9 cellular contexts compared by ENCODE assay signal in the genomic region with DNA sequence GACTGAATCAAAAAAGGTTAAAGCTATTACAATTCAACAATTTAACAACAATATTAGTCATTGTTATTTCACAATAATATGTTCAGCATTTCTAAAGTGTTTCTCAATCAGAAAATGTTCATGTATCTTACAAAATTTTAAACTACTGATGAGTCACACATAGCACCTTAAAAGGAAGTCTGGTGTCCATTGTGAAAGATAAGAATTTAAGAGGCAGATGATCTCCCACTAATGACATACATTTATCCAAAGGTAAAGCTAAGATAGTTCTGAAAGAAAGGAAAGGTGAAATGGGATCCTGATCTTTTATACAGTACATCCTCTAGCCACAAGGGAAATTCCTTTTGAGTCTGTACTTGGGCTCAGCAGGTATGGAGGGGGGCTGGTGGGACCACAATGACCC.
DNase-seq lines count a peak whose midpoint lies in the region; ATAC-seq, FAIRE-seq and TF ChIP-seq lines count a peak whose summit lies in the region.
"Had no signal": no experiment of that assay in that cellular context is flagged by ENCODE, and none has a peak within 500 bp of the region (broad histone marks: within the 10 kb centered on the region; RNA-seq: fewer than 3 reads in every experiment).

No MANE protein-coding gene starts in this region.

- H3K27ac Mint-ChIP-seq in activated naive CD4-positive, alpha-beta T cell treated with anti-CD3 and anti-CD28 coated beads for 36 hours: peak overlapping the region; percentile 44
- H3K27ac Mint-ChIP-seq in astrocyte (ENCODE audit: unreplicated experiment): no peak overlapping the region
- no peak overlapping the region for H3K27ac Mint-ChIP-seq in activated CD8-positive, alpha-beta T cell treated with anti-CD3 and anti-CD28 coated beads for 36 hours
- H3K27ac Mint-ChIP-seq: activated T-helper 1 cell treated with anti-CD3 and anti-CD28 coated beads, Interleukin-12 subunit alpha, Interleukin-12 subunit beta, Interleukin-2, Interleukin-4 antibody, amounts not matched to agents 30 ng/mL and 10 ng/mL and 1 ng/mL, durations not matched to agents 14 hours and 24 hours and 36 hours had no signal

- intact Hi-C loops in activated naive CD4-positive, alpha-beta T cell treated with anti-CD3 and anti-CD28 coated beads for 36 hours (cut with micrococcal nuclease): no loop called here
- intact Hi-C loops in left lung (cut with DNase I): no loop called here
- intact Hi-C loops in activated CD8-positive, alpha-beta T cell treated with anti-CD3 and anti-CD28 coated beads for 36 hours (cut with micrococcal nuclease): no loop called here

- H3K4me1 ChIP-seq in astrocyte (ENCODE audit: insufficient read depth, low read length) (peaks cover 36% of the 10 kb centered on the region), left lung (peaks cover 24 to 85% of the 10 kb centered on the region in 2 donors), urinary bladder (ENCODE audit: insufficient read depth) (peaks cover 1% of the 10 kb centered on the region), neuronal stem cell (ENCODE audit: control insufficient read depth in 2 of 2, insufficient read depth in 1 of 2, low read depth in 1 of 2, low read length in 2 of 2) (peaks cover 2 to 7% of the 10 kb centered on the region in 2 donors)

- no peak overlapping the region for H2AK5ac ChIP-seq in neuronal stem cell (ENCODE audit: low read depth, low read length)

- peaks cover 9% of the 10 kb centered on the region for H4K20me1 ChIP-seq in astrocyte (ENCODE audit: insufficient read depth, low read length)

- H3K4me3 ChIP-seq in astrocyte (ENCODE audit: insufficient read depth, low read depth, low read length) (no peak overlapping the region), left lung (no peak overlapping the region), urinary bladder (ENCODE audit: low read depth, low read length) (no peak overlapping the region), neuronal stem cell (ENCODE audit: low read length in 2 of 2) (no peak overlapping the region)

- CTCF ChIA-PET in activated naive CD4-positive, alpha-beta T cell treated with anti-CD3 and anti-CD28 coated beads for 36 hours (lab: Charles Lee): interaction anchor here (1.6 kb wide), 1 partner anchor 76 kb away, joined by 3 read pairs; no protein-coding TSS in a partner anchor
- CTCF ChIA-PET in activated CD8-positive, alpha-beta T cell treated with anti-CD3 and anti-CD28 coated beads for 36 hours (lab: Charles Lee): interaction anchor here (1.0 kb wide), 1 partner anchor 80 kb away, joined by 3 read pairs; the partner anchor contains the start of gene MAML2

- H3K9me3 Mint-ChIP-seq in activated naive CD4-positive, alpha-beta T cell treated with anti-CD3 and anti-CD28 coated beads for 36 hours: no peaks in the 10 kb centered on the region
- H3K9me3 Mint-ChIP-seq in astrocyte (ENCODE audit: unreplicated experiment): no peaks in the 10 kb centered on the region
- no peaks in the 10 kb centered on the region for H3K9me3 Mint-ChIP-seq in activated CD8-positive, alpha-beta T cell treated with anti-CD3 and anti-CD28 coated beads for 36 hours
- H3K9me3 Mint-ChIP-seq: activated T-helper 1 cell treated with anti-CD3 and anti-CD28 coated beads, Interleukin-12 subunit alpha, Interleukin-12 subunit beta, Interleukin-2, Interleukin-4 antibody, amounts not matched to agents 30 ng/mL and 10 ng/mL and 1 ng/mL, durations not matched to agents 14 hours and 24 hours and 36 hours had no signal

- no peak overlapping the region for H2BK120ac ChIP-seq in neuronal stem cell (ENCODE audit: low read depth, low read length)

- H3K18ac ChIP-seq in neuronal stem cell (ENCODE audit: low read length): no peak overlapping the region

- H3K14ac ChIP-seq in neuronal stem cell (ENCODE audit: low read length): no peak overlapping the region

- H3K23ac ChIP-seq in neuronal stem cell (ENCODE audit: low read depth, low read length, poor library complexity): no peak overlapping the region

- TF ChIP-seq CTCF in astrocyte (IDR thresholded peaks at IDR 0.05; ENCODE audit: insufficient read depth, low read depth, low read length): no peak
- TF ChIP-seq CTCF in left lung (IDR thresholded peaks at IDR 0.05): peak in 1 of 2 donors; percentile 2
- no peak for TF ChIP-seq CTCF in activated CD8-positive, alpha-beta T cell treated with anti-CD3 and anti-CD28 coated beads for 36 hours (IDR thresholded peaks at IDR 0.05)

- H3K4me3 Mint-ChIP-seq in activated naive CD4-positive, alpha-beta T cell treated with anti-CD3 and anti-CD28 coated beads for 36 hours: no peak overlapping the region
- no peak overlapping the region for H3K4me3 Mint-ChIP-seq in astrocyte (ENCODE audit: unreplicated experiment)
- no peak overlapping the region for H3K4me3 Mint-ChIP-seq in activated CD8-positive, alpha-beta T cell treated with anti-CD3 and anti-CD28 coated beads for 36 hours
- H3K4me3 Mint-ChIP-seq: activated T-helper 1 cell treated with anti-CD3 and anti-CD28 coated beads, Interleukin-12 subunit alpha, Interleukin-12 subunit beta, Interleukin-2, Interleukin-4 antibody, amounts not matched to agents 30 ng/mL and 10 ng/mL and 1 ng/mL, durations not matched to agents 14 hours and 24 hours and 36 hours had no signal

- ATAC-seq in left lung: peak; percentile 36
- no peak for ATAC-seq in activated CD8-positive, alpha-beta T cell treated with anti-CD3 and anti-CD28 coated beads for 36 hours

- H3K36me3 ChIP-seq in astrocyte (ENCODE audit: insufficient read depth, low read length): no peaks in the 10 kb centered on the region
- no peaks in the 10 kb centered on the region for H3K36me3 ChIP-seq in left lung
- no peaks in the 10 kb centered on the region for H3K36me3 ChIP-seq in urinary bladder (ENCODE audit: insufficient read depth)
- H3K36me3 ChIP-seq in neuronal stem cell (replicated peaks in 1 of 2; ENCODE audit: control insufficient read depth in 2 of 2, insufficient read depth in 2 of 2, low read length in 2 of 2): no peaks in the 10 kb centered on the region

- H3K9me3 ChIP-seq in astrocyte (ENCODE audit: insufficient read depth, low read depth, low read length) (no peaks in the 10 kb centered on the region), left lung (no peaks in the 10 kb centered on the region), neuronal stem cell (replicated peaks in 1 of 2; ENCODE audit: control insufficient read depth in 2 of 2, insufficient read depth in 1 of 2, low read depth in 1 of 2, low read length in 2 of 2) (no peaks in the 10 kb centered on the region)

- no peak overlapping the region for H4K8ac ChIP-seq in neuronal stem cell (ENCODE audit: low read depth, low read length)

- H3K27me3 ChIP-seq in astrocyte (ENCODE audit: insufficient read depth, low read length): no peaks in the 10 kb centered on the region
- no peaks in the 10 kb centered on the region for H3K27me3 ChIP-seq in left lung
- no peaks in the 10 kb centered on the region for H3K27me3 ChIP-seq in neuronal stem cell (ENCODE audit: control insufficient read depth in 3 of 3, insufficient read depth in 3 of 3, low read depth in 1 of 3, low read length in 3 of 3)

- H2AFZ ChIP-seq in astrocyte (ENCODE audit: low read depth, low read length) (no peak overlapping the region), neuronal stem cell (ENCODE audit: low read length) (no peak overlapping the region)

- FAIRE-seq in astrocyte (lab: Jason Lieb, UNC): no peak

- H2BK12ac ChIP-seq in neuronal stem cell (ENCODE audit: low read length): no peak overlapping the region

- H3K4ac ChIP-seq in neuronal stem cell (ENCODE audit: low read length): no peak overlapping the region

- H4K91ac ChIP-seq in neuronal stem cell (ENCODE audit: low read depth, low read length, poor library complexity): no peak overlapping the region

- H3K36me3 Mint-ChIP-seq in activated naive CD4-positive, alpha-beta T cell treated with anti-CD3 and anti-CD28 coated beads for 36 hours (ENCODE audit: low read depth): peaks cover 17% of the 10 kb centered on the region
- H3K36me3 Mint-ChIP-seq in astrocyte (ENCODE audit: low read depth, unreplicated experiment): peaks cover 8% of the 10 kb centered on the region
- peaks cover 14% of the 10 kb centered on the region for H3K36me3 Mint-ChIP-seq in activated CD8-positive, alpha-beta T cell treated with anti-CD3 and anti-CD28 coated beads for 36 hours (ENCODE audit: low read depth)

- H2BK5ac ChIP-seq in neuronal stem cell (ENCODE audit: low read length): no peak overlapping the region

- H3K79me2 ChIP-seq in astrocyte (ENCODE audit: insufficient read depth, low read length): peaks cover 60% of the 10 kb centered on the region

- POLR2A ChIA-PET in activated CD8-positive, alpha-beta T cell treated with anti-CD3 and anti-CD28 coated beads for 36 hours (lab: Charles Lee): interaction anchor here (1.0 kb wide), 1 partner anchor 79 kb away, joined by 3 read pairs; the partner anchor contains the start of gene MAML2

- no peak overlapping the region for H2BK15ac ChIP-seq in neuronal stem cell (ENCODE audit: low read length)

- peaks cover 95% of the 10 kb centered on the region for H3K4me1 Mint-ChIP-seq in activated naive CD4-positive, alpha-beta T cell treated with anti-CD3 and anti-CD28 coated beads for 36 hours (ENCODE audit: low read depth)
- H3K4me1 Mint-ChIP-seq in astrocyte (ENCODE audit: low read depth, unreplicated experiment): peaks cover 53% of the 10 kb centered on the region
- H3K4me1 Mint-ChIP-seq in activated CD8-positive, alpha-beta T cell treated with anti-CD3 and anti-CD28 coated beads for 36 hours (ENCODE audit: low read depth): peaks cover 89% of the 10 kb centered on the region

- no peaks in the 10 kb centered on the region for H3K79me1 ChIP-seq in neuronal stem cell (ENCODE audit: low read depth, low read length)

- H3K27me3 Mint-ChIP-seq in activated naive CD4-positive, alpha-beta T cell treated with anti-CD3 and anti-CD28 coated beads for 36 hours (ENCODE audit: low read depth): no peaks in the 10 kb centered on the region
- H3K27me3 Mint-ChIP-seq in astrocyte (ENCODE audit: low read depth, unreplicated experiment): no peaks in the 10 kb centered on the region
- no peaks in the 10 kb centered on the region for H3K27me3 Mint-ChIP-seq in activated CD8-positive, alpha-beta T cell treated with anti-CD3 and anti-CD28 coated beads for 36 hours

- H3K9ac ChIP-seq in astrocyte (ENCODE audit: low read length) (no peak overlapping the region), neuronal stem cell (ENCODE audit: low read depth, low read length, poor library complexity) (no peak overlapping the region)

- no peak overlapping the region for H3K4me2 ChIP-seq in astrocyte (ENCODE audit: low read length)
- H3K4me2 ChIP-seq in neuronal stem cell (ENCODE audit: insufficient read depth, low read length, poor library complexity, severe bottlenecking): no peak overlapping the region

- H3K27ac ChIP-seq in astrocyte (ENCODE audit: low read depth, low read length) (no peak overlapping the region), left lung (peak overlapping the region; percentile 15 to 75), urinary bladder (ENCODE audit: low read depth) (peak overlapping the region; percentile 67), neuronal stem cell (replicated peaks; ENCODE audit: low read length) (no peak overlapping the region)

- no peak for DNase-seq in activated naive CD4-positive, alpha-beta T cell treated with anti-CD3 and anti-CD28 coated beads for 36 hours
- DNase-seq in activated naive CD4-positive, alpha-beta T cell treated with Interleukin-2 at 50 U/mL for 16 hours: no peak
- DNase-seq in astrocyte (ENCODE audit: low read depth) (peak; percentile 78), left lung (no peak), neuronal stem cell (ENCODE audit: low spot score) (no peak), GM19238 (ENCODE audit: insufficient read length, low spot score) (no peak)
- DNase-seq in activated CD8-positive, alpha-beta T cell treated with anti-CD3 and anti-CD28 coated beads for 36 hours: no peak

Comparison
In these comparisons a context has a peak if more than half of its experiments do, and no peak if none do; other contexts are left out.
1. H3K27ac ChIP-seq: peak in left lung (2 of 2) and urinary bladder (single experiment); none in astrocyte (single experiment) and neuronal stem cell (single experiment).